In the genomic region with DNA sequence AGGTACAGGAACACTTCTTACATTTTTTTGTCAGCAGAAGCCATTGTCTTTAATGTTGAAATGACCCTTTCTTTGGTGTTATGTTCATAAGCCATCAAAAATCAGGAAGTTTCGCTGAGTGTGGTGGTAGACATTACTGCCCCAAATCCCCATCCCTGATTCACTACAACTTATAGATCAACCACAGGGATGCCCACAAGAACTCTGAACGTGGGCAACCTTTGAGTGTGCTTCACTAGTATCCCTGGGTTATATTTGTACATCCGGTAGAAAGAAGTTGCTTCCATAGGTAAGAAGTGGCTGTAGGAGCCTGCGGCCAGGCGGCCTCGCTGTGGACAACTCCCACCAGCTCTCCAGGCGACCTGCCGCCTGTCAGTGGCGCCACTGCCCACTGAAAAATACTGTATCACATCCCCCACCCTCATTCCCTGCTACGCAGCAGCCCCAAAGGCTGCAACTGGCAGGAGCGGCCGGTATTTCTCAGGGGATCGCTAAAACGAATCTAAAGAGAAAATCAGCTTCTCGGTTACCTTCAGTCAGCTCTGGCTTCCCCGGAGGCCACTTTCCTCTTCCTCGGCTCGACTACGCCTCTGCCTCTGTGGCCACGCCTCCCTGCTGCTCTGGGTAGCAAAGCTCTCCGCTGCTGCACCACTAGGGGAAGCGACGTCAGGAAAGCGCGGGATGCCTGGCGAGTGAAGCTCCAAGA, we compare ENCODE assay signal across 8 cellular contexts. TPM values are rescaled to one million over a fixed set of nuclear protein-coding genes. Genes with fewer than 3 reads are reported as not detected.
DNase-seq lines count a peak whose midpoint lies in the region; ATAC-seq and TF ChIP-seq lines count a peak whose summit lies in the region.

No MANE protein-coding gene starts in this region.

- peaks cover 20% of the 10 kb centered on the region for H3K4me1 ChIP-seq in CD4-positive, alpha-beta memory T cell (ENCODE audit: insufficient read depth, low read length)
- H3K4me1 ChIP-seq in heart right ventricle (no peaks in the 10 kb centered on the region), Caco-2 (no peaks in the 10 kb centered on the region)

- POLR2A ChIA-PET in CD4-positive, alpha-beta memory T cell (lab: Charles Lee; ENCODE audit: partially characterized antibody): interaction anchor here (1.6 kb wide), 1 partner anchor 126 kb away, joined by 4 read pairs; the partner anchor contains the start of gene SMIM10L2A
- POLR2A ChIA-PET in RWPE1 (lab: Yijun Ruan, JAX; ENCODE audit: low non-redundant PET): no interaction called here
- POLR2A ChIA-PET in Caco-2 (lab: Charles Lee): no interaction called here

- no peaks in the 10 kb centered on the region for H3K27me3 Mint-ChIP-seq in CD4-positive, alpha-beta memory T cell
- no peaks in the 10 kb centered on the region for H3K27me3 Mint-ChIP-seq in Caco-2 (ENCODE audit: insufficient read depth, unreplicated experiment)

- TF ChIP-seq CTCF in heart right ventricle (IDR thresholded peaks at IDR 0.05): peak in 4 of 9 donors; percentile 13 to 30 (median 18)
- no peak for TF ChIP-seq CTCF in RWPE1 (conservative IDR thresholded peaks at IDR 0.05; ENCODE audit: low read depth)
- TF ChIP-seq CTCF in Caco-2 (IDR thresholded peaks at IDR 0.05; ENCODE audit: insufficient read depth in 1 of 2, low read depth in 1 of 2, low read length in 1 of 2, severe bottlenecking in 1 of 2, unreplicated experiment in 1 of 2): no peak

- CTCF ChIA-PET in CD4-positive, alpha-beta memory T cell (lab: Charles Lee; ENCODE audit: partially characterized antibody): interaction anchor here (0.9 kb wide), 1 partner anchor 9 kb away, joined by 3 read pairs; no protein-coding TSS in a partner anchor
- CTCF ChIA-PET in RWPE1 (lab: Yijun Ruan, JAX) (interaction anchor here (0.6 kb wide), 1 partner anchor 244 kb away, joined by 5 read pairs; the partner anchor contains the start of gene RTL8A), Caco-2 (lab: Charles Lee) (no interaction called here)

- peak overlapping the region; percentile 91 to 95 (median 93) for H3K4me3 Mint-ChIP-seq in CD4-positive, alpha-beta memory T cell
- no peak overlapping the region for H3K4me3 Mint-ChIP-seq in Caco-2 (ENCODE audit: unreplicated experiment)

- peaks cover 19 to 28% of the 10 kb centered on the region in 2 donors for H3K36me3 Mint-ChIP-seq in CD4-positive, alpha-beta memory T cell
- H3K36me3 Mint-ChIP-seq in Caco-2 (ENCODE audit: insufficient read depth, unreplicated experiment): no peaks in the 10 kb centered on the region

- peak; percentile 51 to 71 (median 63) for DNase-seq in CD4-positive, alpha-beta memory T cell
- peak; percentile 75 for DNase-seq in NCI-H1436 (lab: John Stamatoyannopoulos, UW)
- DNase-seq in activated gamma-delta T cell treated with Interleukin-2 at 50 U/mL for 16 hours: peak; percentile 48
- peak; percentile 9 to 29 for DNase-seq in heart right ventricle
- peak; percentile 2 for DNase-seq in renal cortical epithelial cell (ENCODE audit: low read depth)
- DNase-seq in RWPE1 (ENCODE audit: low spot score): no peak
- no peak for DNase-seq in Caco-2

- intact Hi-C loops in CD4-positive, alpha-beta memory T cell (cut with micrococcal nuclease): loop anchor here (2.0 to 5.0 kb wide), 2 partner anchors 127 to 181 kb away; partner anchors contain the start of gene SMIM10L2A
- intact Hi-C loops in heart right ventricle (cut with DNase I): no loop called here
- intact Hi-C loops in Caco-2 (cut with micrococcal nuclease; ENCODE audit: unreplicated experiment): no loop called here

- peak overlapping the region; percentile 44 for H3K27ac ChIP-seq in CD4-positive, alpha-beta memory T cell (ENCODE audit: low read depth, low read length)
- H3K27ac ChIP-seq in heart right ventricle (peak overlapping the region in 1 of 10 donors; percentile 54), RWPE1 (no peak overlapping the region)

- H3K27ac Mint-ChIP-seq in CD4-positive, alpha-beta memory T cell: peak overlapping the region; percentile 86 to 96 (median 91)
- H3K27ac Mint-ChIP-seq in Caco-2 (ENCODE audit: unreplicated experiment): no peak overlapping the region

- WGBS in heart right ventricle, 2 donors: 27 to 34% methylated on average over 25 to 26 of the region's 26 CpGs

- H3K4me3 ChIP-seq in CD4-positive, alpha-beta memory T cell (ENCODE audit: low read length in 2 of 2): peak overlapping the region; percentile 29 to 57
- H3K4me3 ChIP-seq in heart right ventricle (peak overlapping the region in 7 of 10 donors; percentile 26 to 42 (median 36)), Caco-2 (ENCODE audit: low read depth, low read length) (no peak overlapping the region)

- BruUV-seq in Caco-2 (replicated peaks; lab: Mats Ljungman, UMichigan): no TSS peak

- peak; percentile 100 for ATAC-seq in GM21447 (IDR thresholded peaks at IDR 0.05; ENCODE audit: unreplicated experiment)
- peak in 5 of 8 donors; percentile 50 to 91 (median 76) for ATAC-seq in heart right ventricle

- H3K9me3 ChIP-seq in CD4-positive, alpha-beta memory T cell (ENCODE audit: control insufficient read depth in 1 of 2, low read length in 2 of 2): peaks cover 0 to 3% of the 10 kb centered on the region in 2 donors
- H3K9me3 ChIP-seq in heart right ventricle (peaks cover 0 to 21% (median 0%) of the 10 kb centered on the region in 11 donors), Caco-2 (no peaks in the 10 kb centered on the region)

- H3K27me3 ChIP-seq in CD4-positive, alpha-beta memory T cell (ENCODE audit: insufficient read depth, low read length): no peaks in the 10 kb centered on the region
- H3K27me3 ChIP-seq in heart right ventricle (no peaks in the 10 kb centered on the region), Caco-2 (replicated peaks; ENCODE audit: control insufficient read depth, insufficient read depth, low read length) (no peaks in the 10 kb centered on the region)

- H3K4me1 Mint-ChIP-seq in CD4-positive, alpha-beta memory T cell: peaks cover 10 to 20% (median 13%) of the 10 kb centered on the region in 4 donors
- no peaks in the 10 kb centered on the region for H3K4me1 Mint-ChIP-seq in Caco-2 (ENCODE audit: low read depth, unreplicated experiment)

- H3K9me3 Mint-ChIP-seq in CD4-positive, alpha-beta memory T cell: peaks cover 0 to 7% (median 2%) of the 10 kb centered on the region in 8 donors
- H3K9me3 Mint-ChIP-seq in Caco-2 (ENCODE audit: unreplicated experiment): no peaks in the 10 kb centered on the region

- H3K36me3 ChIP-seq in CD4-positive, alpha-beta memory T cell (ENCODE audit: insufficient read depth, low read length): no peaks in the 10 kb centered on the region
- peaks cover 0 to 16% (median 0%) of the 10 kb centered on the region in 9 donors for H3K36me3 ChIP-seq in heart right ventricle
- no peaks in the 10 kb centered on the region for H3K36me3 ChIP-seq in Caco-2 (ENCODE audit: control insufficient read depth, insufficient read depth, low read length)

RNA-seq across cellular contexts. Expression of gene ETDC, which starts 13.9 kb away (rescaled TPM):
- not detected for total RNA-seq in CD4-positive, alpha-beta memory T cell
- polyA plus RNA-seq in CD4-positive, alpha-beta memory T cell: not detected
- total RNA-seq in heart right ventricle: not detected
- not detected for polyA plus RNA-seq in heart right ventricle
- total RNA-seq in renal cortical epithelial cell: not detected in 2 replicates
- total RNA-seq in Caco-2 (2022): not detected in 2 replicates

RNA-seq across cellular contexts. Expression of gene ETDA, which starts 43.5 kb away (rescaled TPM):
- not detected for total RNA-seq in CD4-positive, alpha-beta memory T cell
- not detected for polyA plus RNA-seq in CD4-positive, alpha-beta memory T cell
- total RNA-seq in heart right ventricle (not detected), renal cortical epithelial cell (not detected in 2 replicates), Caco-2 (2022) (not detected in 2 replicates)
- polyA plus RNA-seq in heart right ventricle: not detected

RNA-seq across cellular contexts. Expression of gene ZNF75D, which starts 48.5 kb away (rescaled TPM):
- total RNA-seq in CD4-positive, alpha-beta memory T cell: 10 to 100 TPM; 20.3 to 22.7 TPM
- polyA plus RNA-seq in CD4-positive, alpha-beta memory T cell: 1 to 10 TPM; 7.4 to 9.0 TPM
- total RNA-seq in heart right ventricle (1 to 10 TPM; 2.7 to 6.9 (median 3.4) TPM), renal cortical epithelial cell (6.4 and 10.7 TPM in 2 replicates), Caco-2 (2022) (6.9 and 7.1 TPM in 2 replicates)
- polyA plus RNA-seq in heart right ventricle: 1 to 10 TPM; 3.6 to 7.8 TPM

RNA-seq across cellular contexts. Expression of gene ZNF449, which starts 49.2 kb away (rescaled TPM):
- 1 to 10 TPM; 8.9 to 9.5 TPM for total RNA-seq in CD4-positive, alpha-beta memory T cell
- polyA plus RNA-seq in CD4-positive, alpha-beta memory T cell: 1 to 10 TPM; 2.5 to 3.2 TPM
- total RNA-seq in heart right ventricle (1 to 10 TPM; 3.6 to 6.4 (median 5.2) TPM), renal cortical epithelial cell (5.2 and 6.8 TPM in 2 replicates), Caco-2 (2022) (3.6 and 4.0 TPM in 2 replicates)
- 1 to 10 TPM; 1.7 to 7.5 TPM for polyA plus RNA-seq in heart right ventricle

Comparison
In these comparisons a context has a peak if more than half of its experiments do, and no peak if none do; other contexts are left out.
1. DNase-seq: peak in CD4-positive, alpha-beta memory T cell (5 of 5), NCI-H1436 (single experiment), activated gamma-delta T cell treated with Interleukin-2 at 50 U/mL for 16 hours (single experiment), heart right ventricle (2 of 2) and renal cortical epithelial cell (single experiment); none in RWPE1 (single experiment) and Caco-2 (0 of 2).